Comparison of ENCODE assay signal across 12 cellular contexts in the genomic region with DNA sequence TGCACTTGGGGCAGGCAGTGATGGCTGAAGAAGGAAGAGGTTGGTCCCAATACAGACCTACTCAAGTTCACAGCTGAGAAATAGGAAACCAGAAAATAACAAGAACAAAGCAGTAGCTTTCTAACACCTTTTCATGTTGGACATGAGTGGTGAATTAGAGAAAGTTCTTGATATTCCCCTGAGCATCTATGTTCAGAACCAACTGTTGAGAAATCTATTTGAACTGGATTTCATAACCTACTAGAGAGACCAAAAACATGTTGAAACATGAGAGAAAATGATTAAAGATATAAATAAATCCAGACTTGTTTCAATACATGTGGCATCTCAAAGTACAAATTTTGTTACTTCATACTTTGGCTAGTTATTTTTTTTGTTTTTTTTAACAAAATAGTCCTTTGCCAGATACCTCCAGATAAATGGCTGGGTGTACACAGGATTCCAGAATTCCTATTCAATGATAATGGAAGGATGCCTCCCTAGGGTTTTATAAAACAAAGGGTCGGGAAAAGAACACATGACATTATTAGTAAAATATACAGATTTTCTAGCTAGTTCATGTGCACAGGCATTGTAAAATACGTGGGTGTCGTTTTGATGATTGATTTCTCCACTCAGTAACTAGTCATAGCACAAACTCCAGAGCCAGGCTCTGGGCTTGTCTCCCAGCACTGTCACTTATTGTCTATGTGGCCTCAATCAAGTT. TPM values are rescaled to one million over a fixed set of nuclear protein-coding genes. Genes with fewer than 3 reads are reported as not detected.
DNase-seq lines count a peak whose midpoint lies in the region; ATAC-seq and TF ChIP-seq lines count a peak whose summit lies in the region.
"Had no signal": no experiment of that assay in that cellular context is flagged by ENCODE, and none has a peak within 500 bp of the region (broad histone marks: within the 10 kb centered on the region; RNA-seq: fewer than 3 reads in every experiment).

No MANE protein-coding gene starts in this region.

- peaks cover 0 to 50% (median 8%) of the 10 kb centered on the region in 9 donors for H3K4me1 ChIP-seq in heart right ventricle

- H3K27me3 ChIP-seq in heart right ventricle: no peaks in the 10 kb centered on the region

- H3K4me1 Mint-ChIP-seq in activated T-helper 17 cell treated with anti-CD3 and anti-CD28 coated beads, Interleukin-2, amount 50 U/mL, for 72 hours: peaks cover 6% of the 10 kb centered on the region

- H3K27ac Mint-ChIP-seq in activated T-helper 17 cell treated with anti-CD3 and anti-CD28 coated beads, Interleukin-2, amount 50 U/mL, for 72 hours: no peak overlapping the region
- H3K27ac Mint-ChIP-seq: activated naive CD8-positive, alpha-beta T cell; stimulated activated memory B cell treated with anti-CD40 and anti-IgM and Interleukin-4, amounts not matched to agents 10 μg/mL and 1 μg/mL and 100 μg/mL, for 72 hours had no signal

- H3K4me3 ChIP-seq in heart right ventricle: no peak overlapping the region
- H3K4me3 ChIP-seq: PC-9, smooth muscle cell had no signal

- no peak overlapping the region for H3K4me3 Mint-ChIP-seq in activated T-helper 17 cell treated with anti-CD3 and anti-CD28 coated beads, Interleukin-2, amount 50 U/mL, for 72 hours
- H3K4me3 Mint-ChIP-seq: activated naive CD8-positive, alpha-beta T cell; stimulated activated memory B cell treated with anti-CD40 and anti-IgM and Interleukin-4, amounts not matched to agents 10 μg/mL and 1 μg/mL and 100 μg/mL, for 72 hours had no signal

- H3K9me3 ChIP-seq in KOPT-K1 (ENCODE audit: insufficient read depth, low read length, poor library complexity, severe bottlenecking): no peaks in the 10 kb centered on the region
- H3K9me3 ChIP-seq in heart right ventricle: no peaks in the 10 kb centered on the region

- WGBS in heart right ventricle, 2 donors: 35 to 51% methylated on average over 3 of the region's 3 CpGs

- H3K27me3 Mint-ChIP-seq in activated T-helper 17 cell treated with anti-CD3 and anti-CD28 coated beads, Interleukin-2, amount 50 U/mL, for 72 hours: no peaks in the 10 kb centered on the region
- H3K27me3 Mint-ChIP-seq: activated naive CD8-positive, alpha-beta T cell; stimulated activated memory B cell treated with anti-CD40 and anti-IgM and Interleukin-4, amounts not matched to agents 10 μg/mL and 1 μg/mL and 100 μg/mL, for 72 hours had no signal

- H3K36me3 Mint-ChIP-seq in activated T-helper 17 cell treated with anti-CD3 and anti-CD28 coated beads, Interleukin-2, amount 50 U/mL, for 72 hours (ENCODE audit: low read depth): peaks cover 2% of the 10 kb centered on the region
- H3K36me3 Mint-ChIP-seq: activated naive CD8-positive, alpha-beta T cell; stimulated activated memory B cell treated with anti-CD40 and anti-IgM and Interleukin-4, amounts not matched to agents 10 μg/mL and 1 μg/mL and 100 μg/mL, for 72 hours had no signal

- H3K9me3 Mint-ChIP-seq in activated T-helper 17 cell treated with anti-CD3 and anti-CD28 coated beads, Interleukin-2, amount 50 U/mL, for 72 hours: no peaks in the 10 kb centered on the region
- H3K9me3 Mint-ChIP-seq: stimulated activated memory B cell treated with anti-CD40 and anti-IgM and Interleukin-4, amounts not matched to agents 10 μg/mL and 1 μg/mL and 100 μg/mL, for 72 hours had no signal

- ATAC-seq in activated T-helper 17 cell treated with anti-CD3 and anti-CD28 coated beads, Interleukin-2, amount 50 U/mL, for 72 hours (replicated peaks): peak; percentile 54
- ATAC-seq in heart right ventricle (peak in 6 of 8 donors; percentile 46 to 76 (median 64)), HG03520 (IDR thresholded peaks at IDR 0.05; ENCODE audit: unreplicated experiment) (no peak)
- ATAC-seq: stimulated activated memory B cell treated with anti-CD40 and anti-IgM and Interleukin-4, amounts not matched to agents 10 μg/mL and 1 μg/mL and 100 μg/mL, for 72 hours had no signal

- intact Hi-C loops in heart right ventricle (cut with DNase I): no loop called here

- peak overlapping the region; percentile 10 for H3K27ac ChIP-seq in KOPT-K1 (ENCODE audit: low read depth, low read length, poor library complexity, severe bottlenecking)
- peak overlapping the region in 6 of 10 donors; percentile 10 to 64 (median 26) for H3K27ac ChIP-seq in heart right ventricle
- H3K27ac ChIP-seq: PC-9 had no signal

- DNase-seq in heart right ventricle (no peak), stromal cell of bone marrow (ENCODE audit: low read depth) (peak; percentile 44), NK-92 (lab: John Stamatoyannopoulos, UW; ENCODE audit: unreplicated experiment) (no peak), DMS153 treated with DMSO at 0.1 percent for 48 hours (lab: John Stamatoyannopoulos, UW; ENCODE audit: unreplicated experiment) (no peak)
- DNase-seq: H7, PC-9 had no signal

- H3K36me3 ChIP-seq in KOPT-K1 (ENCODE audit: insufficient read depth, low read length): no peaks in the 10 kb centered on the region
- H3K36me3 ChIP-seq in heart right ventricle: no peaks in the 10 kb centered on the region

- no peak for TF ChIP-seq CTCF in heart right ventricle (IDR thresholded peaks at IDR 0.05)

RNA-seq across cellular contexts. Expression of gene TNFSF10, which starts 34.4 kb away (rescaled TPM):
- total RNA-seq in activated T-helper 17 cell treated with anti-CD3 and anti-CD28 coated beads, Interleukin-2, amount 50 U/mL, for 72 hours: 10 to 100 TPM; 33.6 to 36.1 TPM
- 10 to 100 TPM in 9 of 10 donors, 1 to 10 TPM in 1; 4.7 to 51.5 (median 18.9) TPM for total RNA-seq in heart right ventricle
- polyA plus RNA-seq in heart right ventricle: 10 to 100 TPM; 17.2 to 17.9 TPM
- total RNA-seq: H7 had no signal
